In the genomic region with DNA sequence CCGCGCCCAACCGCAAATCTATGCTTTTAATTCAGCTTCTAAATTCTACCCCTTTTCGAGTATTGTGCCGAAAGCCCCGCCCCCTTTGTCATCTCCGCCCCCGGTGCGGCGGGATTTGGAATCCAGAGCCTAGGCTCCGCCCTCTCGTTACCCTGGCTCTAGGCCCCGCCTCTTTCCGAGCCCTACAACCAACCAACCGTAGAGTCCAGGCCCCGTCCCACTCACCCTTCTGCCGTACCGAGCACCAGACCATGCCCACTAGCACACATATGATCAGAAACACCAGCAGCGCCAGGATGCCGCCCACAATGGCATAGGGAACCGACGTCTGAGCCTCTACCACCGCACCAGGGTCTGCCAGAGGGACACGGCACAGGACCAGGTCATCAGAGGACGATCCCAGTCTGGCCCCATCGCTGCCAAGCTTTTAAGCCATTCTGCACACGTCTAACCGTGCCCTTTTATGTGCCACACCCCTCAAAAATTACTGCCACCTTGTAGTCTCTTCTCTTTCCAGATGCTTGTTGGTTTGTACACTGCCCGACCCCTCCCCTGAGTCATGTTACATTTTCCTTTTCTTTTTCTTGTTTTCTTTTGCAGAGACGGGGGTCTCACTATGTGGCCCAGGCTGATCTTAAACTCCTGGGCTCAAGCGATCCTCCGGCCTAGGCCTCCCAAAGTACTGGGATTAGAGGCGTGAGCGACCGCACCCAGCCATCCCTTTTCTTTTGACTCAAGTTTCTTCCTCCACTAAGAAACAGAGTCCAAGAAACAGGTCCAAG, we compare ENCODE assay signal across 1 cellular context.
TF ChIP-seq lines count a peak whose summit lies in the region.

No MANE protein-coding gene starts in this region.

TF ChIP-seq in HEK293, 187 proteins besides CTCF, POLR2A, EP300 and RAD21 (continued from another document):
- TF ChIP-seq ZNF114 (tag by site-specific recombination; IDR thresholded peaks at IDR 0.05) (no peak), ZNF548 (tag by site-specific recombination; IDR thresholded peaks at IDR 0.05) (no peak), ZNF596 (tag by site-specific recombination; IDR thresholded peaks at IDR 0.05) (no peak), REST (tag by site-specific recombination; IDR thresholded peaks at IDR 0.05) (no peak), ZNF214 (tag by site-specific recombination; IDR thresholded peaks at IDR 0.05; ENCODE audit: borderline replicate concordance) (no peak), ZNF404 (tag by site-specific recombination; IDR thresholded peaks at IDR 0.05) (no peak), ZBTB17 (tag by site-specific recombination; IDR thresholded peaks at IDR 0.05) (no peak), FEZF1 (tag by site-specific recombination; IDR thresholded peaks at IDR 0.05) (no peak), ZBTB8A (tag by site-specific recombination; IDR thresholded peaks at IDR 0.05) (no peak), SALL2 (tag by site-specific recombination; IDR thresholded peaks at IDR 0.05; ENCODE audit: borderline replicate concordance) (no peak), ZBTB20 (tag by site-specific recombination; IDR thresholded peaks at IDR 0.05) (no peak), ZNF561 (tag by site-specific recombination; IDR thresholded peaks at IDR 0.05; ENCODE audit: borderline replicate concordance) (no peak), ZNF610 (tag by site-specific recombination; IDR thresholded peaks at IDR 0.05; ENCODE audit: borderline replicate concordance) (no peak), KLF16 (tag by site-specific recombination; IDR thresholded peaks at IDR 0.05) (no peak), SP3 (tag by site-specific recombination; IDR thresholded peaks at IDR 0.05) (peak; percentile 56), ZNF341 (tag by site-specific recombination; IDR thresholded peaks at IDR 0.05; ENCODE audit: low read depth) (no peak), KLF8 (tag by site-specific recombination; IDR thresholded peaks at IDR 0.05) (no peak), ZFP69B (tag by site-specific recombination; IDR thresholded peaks at IDR 0.05) (no peak), ZNF211 (tag by site-specific recombination; IDR thresholded peaks at IDR 0.05; ENCODE audit: low read depth) (no peak), ZNF555 (tag by site-specific recombination; conservative IDR thresholded peaks at IDR 0.05) (no peak), ZNF544 (tag by site-specific recombination; IDR thresholded peaks at IDR 0.05) (no peak), HOXD13 (CRISPR knock-in tag; IDR thresholded peaks at IDR 0.05; ENCODE audit: borderline replicate concordance) (no peak), AEBP2 (tag by site-specific recombination; IDR thresholded peaks at IDR 0.05; ENCODE audit: borderline replicate concordance) (no peak), ZNF501 (tag by site-specific recombination; IDR thresholded peaks at IDR 0.05) (no peak), ZNF248 (tag by site-specific recombination; IDR thresholded peaks at IDR 0.05) (no peak), SP2 (tag by site-specific recombination; IDR thresholded peaks at IDR 0.05) (peak; percentile 78), ZNF664 (tag by site-specific recombination; IDR thresholded peaks at IDR 0.05) (no peak), ZNF121 (tag by site-specific recombination; IDR thresholded peaks at IDR 0.05) (peak; percentile 81), ZXDB (tag by site-specific recombination; IDR thresholded peaks at IDR 0.05) (no peak), ZFHX2 (tag by site-specific recombination; conservative IDR thresholded peaks at IDR 0.05) (peak; percentile 23; the same call in 1 of the 2 replicates), ZNF768 (tag by site-specific recombination; IDR thresholded peaks at IDR 0.05) (no peak), ZNF600 (tag by site-specific recombination; IDR thresholded peaks at IDR 0.05) (peak; percentile 66), KLF1 (tag by site-specific recombination; IDR thresholded peaks at IDR 0.05) (peak; percentile 7; the same call in 1 of the 2 replicates), ZNF155 (tag by site-specific recombination; IDR thresholded peaks at IDR 0.05) (no peak), KLF9 (tag by site-specific recombination; IDR thresholded peaks at IDR 0.05; ENCODE audit: low read depth) (peak; percentile 52; the same call in 1 of the 2 replicates)
- TF ChIP-seq, protein P1, sequence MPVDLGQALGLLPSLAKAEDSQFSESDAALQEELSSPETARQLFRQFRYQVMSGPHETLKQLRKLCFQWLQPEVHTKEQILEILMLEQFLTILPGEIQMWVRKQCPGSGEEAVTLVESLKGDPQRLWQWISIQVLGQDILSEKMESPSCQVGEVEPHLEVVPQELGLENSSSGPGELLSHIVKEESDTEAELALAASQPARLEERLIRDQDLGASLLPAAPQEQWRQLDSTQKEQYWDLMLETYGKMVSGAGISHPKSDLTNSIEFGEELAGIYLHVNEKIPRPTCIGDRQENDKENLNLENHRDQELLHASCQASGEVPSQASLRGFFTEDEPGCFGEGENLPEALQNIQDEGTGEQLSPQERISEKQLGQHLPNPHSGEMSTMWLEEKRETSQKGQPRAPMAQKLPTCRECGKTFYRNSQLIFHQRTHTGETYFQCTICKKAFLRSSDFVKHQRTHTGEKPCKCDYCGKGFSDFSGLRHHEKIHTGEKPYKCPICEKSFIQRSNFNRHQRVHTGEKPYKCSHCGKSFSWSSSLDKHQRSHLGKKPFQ (tag by site-specific recombination; IDR thresholded peaks at IDR 0.05) = no peak
- TF ChIP-seq, protein P2, sequence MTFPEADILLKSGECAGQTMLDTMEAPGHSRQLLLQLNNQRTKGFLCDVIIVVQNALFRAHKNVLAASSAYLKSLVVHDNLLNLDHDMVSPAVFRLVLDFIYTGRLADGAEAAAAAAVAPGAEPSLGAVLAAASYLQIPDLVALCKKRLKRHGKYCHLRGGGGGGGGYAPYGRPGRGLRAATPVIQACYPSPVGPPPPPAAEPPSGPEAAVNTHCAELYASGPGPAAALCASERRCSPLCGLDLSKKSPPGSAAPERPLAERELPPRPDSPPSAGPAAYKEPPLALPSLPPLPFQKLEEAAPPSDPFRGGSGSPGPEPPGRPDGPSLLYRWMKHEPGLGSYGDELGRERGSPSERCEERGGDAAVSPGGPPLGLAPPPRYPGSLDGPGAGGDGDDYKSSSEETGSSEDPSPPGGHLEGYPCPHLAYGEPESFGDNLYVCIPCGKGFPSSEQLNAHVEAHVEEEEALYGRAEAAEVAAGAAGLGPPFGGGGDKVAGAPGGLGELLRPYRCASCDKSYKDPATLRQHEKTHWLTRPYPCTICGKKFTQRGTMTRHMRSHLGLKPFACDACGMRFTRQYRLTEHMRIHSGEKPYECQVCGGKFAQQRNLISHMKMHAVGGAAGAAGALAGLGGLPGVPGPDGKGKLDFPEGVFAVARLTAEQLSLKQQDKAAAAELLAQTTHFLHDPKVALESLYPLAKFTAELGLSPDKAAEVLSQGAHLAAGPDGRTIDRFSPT (tag by site-specific recombination; IDR thresholded peaks at IDR 0.05) = peak; percentile 71; the same call in 1 of the 2 replicates
- TF ChIP-seq, protein P3, sequence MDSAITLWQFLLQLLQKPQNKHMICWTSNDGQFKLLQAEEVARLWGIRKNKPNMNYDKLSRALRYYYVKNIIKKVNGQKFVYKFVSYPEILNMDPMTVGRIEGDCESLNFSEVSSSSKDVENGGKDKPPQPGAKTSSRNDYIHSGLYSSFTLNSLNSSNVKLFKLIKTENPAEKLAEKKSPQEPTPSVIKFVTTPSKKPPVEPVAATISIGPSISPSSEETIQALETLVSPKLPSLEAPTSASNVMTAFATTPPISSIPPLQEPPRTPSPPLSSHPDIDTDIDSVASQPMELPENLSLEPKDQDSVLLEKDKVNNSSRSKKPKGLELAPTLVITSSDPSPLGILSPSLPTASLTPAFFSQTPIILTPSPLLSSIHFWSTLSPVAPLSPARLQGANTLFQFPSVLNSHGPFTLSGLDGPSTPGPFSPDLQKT (IDR thresholded peaks at IDR 0.05; ENCODE audit: borderline replicate concordance, low read depth, low read length) = no peak
